22 cellular contexts compared by ENCODE assay signal in genomic region chr13:98829541-98829940, GRCh38.
DNase-seq lines count a peak whose midpoint lies in the region; ATAC-seq, FAIRE-seq and TF ChIP-seq lines count a peak whose summit lies in the region.
"Had no signal": no experiment of that assay in that cellular context is flagged by ENCODE, and none has a peak within 500 bp of the region (broad histone marks: within the 10 kb centered on the region; RNA-seq: fewer than 3 reads in every experiment).

No MANE protein-coding gene starts in this region.

- TF ChIP-seq EP300 in HepG2 (IDR thresholded peaks at IDR 0.05; ENCODE audit: low read depth in 2 of 2, low read length in 2 of 2) (no peak), HepG2 (CRISPR knock-in tag; IDR thresholded peaks at IDR 0.05; ENCODE audit: borderline replicate concordance) (no peak)

- H3K79me2 ChIP-seq in HepG2 (ENCODE audit: insufficient read depth, low read length) = no peaks in the 10 kb centered on the region

- in situ Hi-C loops in HepG2 (cut with HindIII; ENCODE audit: extremely low pct_ligation_motif_present, low pct_unique_long_range_greater_than_20kb) = no loop called here

- TF ChIP-seq CTCF in liver (IDR thresholded peaks at IDR 0.05; ENCODE audit: low read depth, low read length, missing input control) (no peak), HepG2 (CRISPR knock-in tag; IDR thresholded peaks at IDR 0.05) (no peak)

- DNase-seq in HepG2 (ENCODE audit: low spot score) (no peak), left lobe of liver (ENCODE audit: low spot score) (peak; percentile 70), myocyte (ENCODE audit: low read depth) (peak; percentile 21)
- DNase-seq: AML-193; Caco-2; Calu3; CD4-positive, alpha-beta T cell; CD8-positive, alpha-beta T cell; DMS79 treated with DMSO at 0.1 percent for 48 hours; GF-D8 had no signal

- TF ChIP-seq POLR2A in HepG2 (IDR thresholded peaks at IDR 0.05; ENCODE audit: insufficient read depth in 1 of 2, low read depth in 2 of 2, low read length in 2 of 2) = no peak

- H3K4me2 ChIP-seq in HepG2 (ENCODE audit: low read depth, low read length) = no peak overlapping the region
- H3K4me2 ChIP-seq: A549; BLaER1 treated with 17β-estradiol and CSF1 and Interleukin-3, amounts not matched to agents 10 nM and 100 nM had no signal

- no TSS peak for BruUV-seq in HepG2 (replicated peaks; lab: Mats Ljungman, UMichigan)

- peak overlapping the region in 1 of 2 donors; percentile 73 for H3K9ac ChIP-seq in liver (ENCODE audit: low read depth in 1 of 2, low read length in 2 of 2)
- H3K9ac ChIP-seq in HepG2 (ENCODE audit: insufficient read depth, low read depth, low read length) = no peak overlapping the region
- H3K9ac ChIP-seq: BLaER1 treated with 17β-estradiol and CSF1 and Interleukin-3, amounts not matched to agents 10 nM and 100 nM had no signal

- TF ChIP-seq RAD21 in liver (IDR thresholded peaks at IDR 0.05) (peak in 1 of 2 donors; percentile 42), HepG2 (CRISPR knock-in tag; IDR thresholded peaks at IDR 0.05) (no peak)

- H3K36me3 ChIP-seq in liver (ENCODE audit: control insufficient read depth in 4 of 4, insufficient read depth in 3 of 4, low read depth in 1 of 4, low read length in 3 of 4) = no peaks in the 10 kb centered on the region
- H3K36me3 ChIP-seq in HepG2 (replicated peaks in 1 of 2; ENCODE audit: control insufficient read depth in 1 of 2, insufficient read depth in 2 of 2, low read length in 2 of 2) = no peaks in the 10 kb centered on the region

- no peaks in the 10 kb centered on the region for H4K20me1 ChIP-seq in HepG2 (ENCODE audit: insufficient read depth, low read length)
- H4K20me1 ChIP-seq: BLaER1 treated with 17β-estradiol and CSF1 and Interleukin-3, amounts not matched to agents 10 nM and 100 nM had no signal

- no peak overlapping the region for H3K4me3 ChIP-seq in liver (ENCODE audit: low read depth in 1 of 3, low read length in 3 of 3)
- no peak overlapping the region for H3K4me3 ChIP-seq in HepG2 (replicated peaks in 1 of 3; ENCODE audit: insufficient read depth in 1 of 3, low read depth in 2 of 3, low read length in 3 of 3)
- H3K4me3 ChIP-seq: A549; BLaER1 treated with 17β-estradiol and CSF1 and Interleukin-3, amounts not matched to agents 10 nM and 100 nM had no signal

- H2AFZ ChIP-seq in HepG2 (ENCODE audit: low read length) = no peak overlapping the region

- ATAC-seq in HepG2 (no peak), left lobe of liver (peak; percentile 73), HG02885 (IDR thresholded peaks at IDR 0.05; ENCODE audit: poor library complexity, unreplicated experiment) (no peak), GM21737 (IDR thresholded peaks at IDR 0.05; ENCODE audit: unreplicated experiment) (no peak), GM21423 (IDR thresholded peaks at IDR 0.05; ENCODE audit: unreplicated experiment) (no peak)
- ATAC-seq: A549; CD8-positive, alpha-beta T cell had no signal

- POLR2A ChIA-PET in HepG2 (lab: Yijun Ruan, JAX) = no interaction called here

- CTCF ChIA-PET in HepG2 (lab: Yijun Ruan, JAX; ENCODE audit: low intra/inter-chr PET ratio, low total read pairs) = no interaction called here

- H3K27me3 ChIP-seq in liver (ENCODE audit: control insufficient read depth in 4 of 4, insufficient read depth in 4 of 4, low read length in 3 of 4) (no peaks in the 10 kb centered on the region), HepG2 (ENCODE audit: control insufficient read depth in 1 of 2, insufficient read depth in 2 of 2, low read length in 2 of 2) (no peaks in the 10 kb centered on the region)

- peaks cover 6 to 46% (median 19%) of the 10 kb centered on the region in 4 donors for H3K4me1 ChIP-seq in liver (ENCODE audit: control insufficient read depth in 4 of 4, insufficient read depth in 4 of 4, low read length in 3 of 4)
- H3K4me1 ChIP-seq in HepG2 (ENCODE audit: insufficient read depth, low read length) = no peaks in the 10 kb centered on the region
- H3K4me1 ChIP-seq: Caco-2 had no signal

- H3K27ac ChIP-seq in liver (ENCODE audit: low read depth in 1 of 2, low read length in 2 of 2) (peak overlapping the region; percentile 92 to 93), HepG2 (ENCODE audit: extremely low read length, insufficient read depth, low read length) (no peak overlapping the region)
- H3K27ac ChIP-seq: 22Rv1; A549; BLaER1 treated with 17β-estradiol and CSF1 and Interleukin-3, amounts not matched to agents 10 nM and 100 nM; C4-2B had no signal

- H3K9me3 ChIP-seq in liver (ENCODE audit: control insufficient read depth in 4 of 4, low read length in 3 of 4) (no peaks in the 10 kb centered on the region), HepG2 (ENCODE audit: low read length) (no peaks in the 10 kb centered on the region)
- H3K9me3 ChIP-seq: A549, Caco-2 had no signal

- 39% methylated on average over 5 of the region's 5 CpGs for WGBS in liver
- 75% methylated on average over 5 of the region's 5 CpGs for WGBS in HepG2 (ENCODE audit: low lambda C conversion rate)

- FAIRE-seq in HepG2 (lab: Jason Lieb, UNC) = no peak
- FAIRE-seq: A549, D721Med, G401.6, GM12891, GM19239 had no signal

- intact Hi-C loops in HepG2 (cut with micrococcal nuclease; ENCODE audit: unreplicated experiment) = no loop called here

TF ChIP-seq in liver, 16 proteins besides CTCF, POLR2A, EP300 and RAD21 (continues in another document):
- TF ChIP-seq EGR1 (IDR thresholded peaks at IDR 0.05; ENCODE audit: low read depth in 2 of 2) (no peak), SP1 (IDR thresholded peaks at IDR 0.05) (peak; percentile 68), JUND (IDR thresholded peaks at IDR 0.05) (no peak), GABPA (IDR thresholded peaks at IDR 0.05 in 1 of 2, conservative IDR thresholded peaks at IDR 0.05 in 1 of 2) (no peak), HNF4G (IDR thresholded peaks at IDR 0.05) (peak; percentile 27), FOXA2 (IDR thresholded peaks at IDR 0.05) (peak; percentile 32), RXRA (IDR thresholded peaks at IDR 0.05) (peak; percentile 63 to 64), YY1 (IDR thresholded peaks at IDR 0.05) (peak; percentile 36)
- TF ChIP-seq, protein P1, sequence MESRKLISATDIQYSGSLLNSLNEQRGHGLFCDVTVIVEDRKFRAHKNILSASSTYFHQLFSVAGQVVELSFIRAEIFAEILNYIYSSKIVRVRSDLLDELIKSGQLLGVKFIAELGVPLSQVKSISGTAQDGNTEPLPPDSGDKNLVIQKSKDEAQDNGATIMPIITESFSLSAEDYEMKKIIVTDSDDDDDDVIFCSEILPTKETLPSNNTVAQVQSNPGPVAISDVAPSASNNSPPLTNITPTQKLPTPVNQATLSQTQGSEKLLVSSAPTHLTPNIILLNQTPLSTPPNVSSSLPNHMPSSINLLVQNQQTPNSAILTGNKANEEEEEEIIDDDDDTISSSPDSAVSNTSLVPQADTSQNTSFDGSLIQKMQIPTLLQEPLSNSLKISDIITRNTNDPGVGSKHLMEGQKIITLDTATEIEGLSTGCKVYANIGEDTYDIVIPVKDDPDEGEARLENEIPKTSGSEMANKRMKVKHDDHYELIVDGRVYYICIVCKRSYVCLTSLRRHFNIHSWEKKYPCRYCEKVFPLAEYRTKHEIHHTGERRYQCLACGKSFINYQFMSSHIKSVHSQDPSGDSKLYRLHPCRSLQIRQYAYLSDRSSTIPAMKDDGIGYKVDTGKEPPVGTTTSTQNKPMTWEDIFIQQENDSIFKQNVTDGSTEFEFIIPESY (IDR thresholded peaks at IDR 0.05) = no peak

TF ChIP-seq in HepG2, 621 proteins besides CTCF, POLR2A, EP300 and RAD21 (continues in another document):
- TF ChIP-seq PLSCR1 (CRISPR knock-in tag; IDR thresholded peaks at IDR 0.05; ENCODE audit: borderline replicate concordance) = no peak
- TF ChIP-seq, protein P2, sequence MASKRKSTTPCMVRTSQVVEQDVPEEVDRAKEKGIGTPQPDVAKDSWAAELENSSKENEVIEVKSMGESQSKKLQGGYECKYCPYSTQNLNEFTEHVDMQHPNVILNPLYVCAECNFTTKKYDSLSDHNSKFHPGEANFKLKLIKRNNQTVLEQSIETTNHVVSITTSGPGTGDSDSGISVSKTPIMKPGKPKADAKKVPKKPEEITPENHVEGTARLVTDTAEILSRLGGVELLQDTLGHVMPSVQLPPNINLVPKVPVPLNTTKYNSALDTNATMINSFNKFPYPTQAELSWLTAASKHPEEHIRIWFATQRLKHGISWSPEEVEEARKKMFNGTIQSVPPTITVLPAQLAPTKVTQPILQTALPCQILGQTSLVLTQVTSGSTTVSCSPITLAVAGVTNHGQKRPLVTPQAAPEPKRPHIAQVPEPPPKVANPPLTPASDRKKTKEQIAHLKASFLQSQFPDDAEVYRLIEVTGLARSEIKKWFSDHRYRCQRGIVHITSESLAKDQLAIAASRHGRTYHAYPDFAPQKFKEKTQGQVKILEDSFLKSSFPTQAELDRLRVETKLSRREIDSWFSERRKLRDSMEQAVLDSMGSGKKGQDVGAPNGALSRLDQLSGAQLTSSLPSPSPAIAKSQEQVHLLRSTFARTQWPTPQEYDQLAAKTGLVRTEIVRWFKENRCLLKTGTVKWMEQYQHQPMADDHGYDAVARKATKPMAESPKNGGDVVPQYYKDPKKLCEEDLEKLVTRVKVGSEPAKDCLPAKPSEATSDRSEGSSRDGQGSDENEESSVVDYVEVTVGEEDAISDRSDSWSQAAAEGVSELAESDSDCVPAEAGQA (IDR thresholded peaks at IDR 0.05; ENCODE audit: low read depth) = no peak
- TF ChIP-seq, protein P2 (CRISPR knock-in tag; IDR thresholded peaks at IDR 0.05; ENCODE audit: borderline replicate concordance) = no peak
